ENCODE assay signal across 10 cellular contexts in genomic region chr9:37650299-37650872, GRCh38. TPM values are rescaled to one million over a fixed set of nuclear protein-coding genes. Genes with fewer than 3 reads are reported as not detected.
A peak's percentile ranks its signal among the peaks of the same experiment; 100 is the strongest.
DNase-seq lines count a peak whose midpoint lies in the region; ATAC-seq, FAIRE-seq and TF ChIP-seq lines count a peak whose summit lies in the region.
"Had no signal": no experiment of that assay in that cellular context is flagged by ENCODE, and none has a peak within 500 bp of the region (broad histone marks: within the 10 kb centered on the region; RNA-seq: fewer than 3 reads in every experiment).

No MANE protein-coding gene starts in this region.

- no peak overlapping the region for H4K91ac ChIP-seq in H1 (replicated peaks; ENCODE audit: insufficient read length, low read length)

- TF ChIP-seq RAD21 in H1 (IDR thresholded peaks at IDR 0.05 in 1 of 2, conservative IDR thresholded peaks at IDR 0.05 in 1 of 2; ENCODE audit: low read depth in 2 of 2, low read length in 2 of 2), result no peak

- no TSS peak for BruUV-seq in Calu3 (replicated peaks; lab: Mats Ljungman, UMichigan)

- H3K18ac ChIP-seq in H1 (ENCODE audit: extremely low read depth, low read length), result no peak overlapping the region; the same call in 1 of the 2 replicates

- H3K79me1 ChIP-seq in H1 (ENCODE audit: low read depth, low read length), result no peaks in the 10 kb centered on the region

- FAIRE-seq in H1 (lab: Jason Lieb, UNC), result no peak
- FAIRE-seq: G401.6, pancreas had no signal

- no peak overlapping the region for H2BK15ac ChIP-seq in H1 (ENCODE audit: low read length)

- no peak overlapping the region for H2BK120ac ChIP-seq in H1 (replicated peaks; ENCODE audit: low read depth, low read length)

- no peak overlapping the region for H3K23ac ChIP-seq in H1 (ENCODE audit: insufficient read length)

- no peaks in the 10 kb centered on the region for H3K9me3 Mint-ChIP-seq in Calu3 (ENCODE audit: low read depth, unreplicated experiment)

- H3K56ac ChIP-seq in H1 (replicated peaks; ENCODE audit: insufficient read length, low read depth, low read length), result no peak overlapping the region

- peak overlapping the region; percentile 92; the same call in 1 of the 2 replicates for H2AFZ ChIP-seq in H1 (ENCODE audit: low read length)

- H2AK5ac ChIP-seq in H1 (ENCODE audit: low read depth, low read length), result no peak overlapping the region

- no peak for TF ChIP-seq POLR2A in H1 (IDR thresholded peaks at IDR 0.05; ENCODE audit: control extremely low read depth in 1 of 2, low read depth in 2 of 2, low read length in 2 of 2)

- H4K8ac ChIP-seq in H1 (ENCODE audit: extremely low read depth, insufficient read depth, low read length), result no peak overlapping the region

- no peaks in the 10 kb centered on the region for H3K79me2 ChIP-seq in H1 (ENCODE audit: control insufficient read depth in 1 of 2, insufficient read depth in 2 of 2, low read length in 2 of 2)

- POLR2A ChIA-PET in H1 (lab: Charles Lee; ENCODE audit: partially characterized antibody), result interaction anchor here (0.9 to 1.4 kb wide), 2 partner anchors 15 to 61 kb away, joined by 3 to 4 read pairs; no protein-coding TSS in a partner anchor

- ATAC-seq in HG02852 (IDR thresholded peaks at IDR 0.05; ENCODE audit: unreplicated experiment), result no peak
- no peak for ATAC-seq in GM18907 (IDR thresholded peaks at IDR 0.05; ENCODE audit: unreplicated experiment)

- H3K36me3 ChIP-seq in NT2/D1 (ENCODE audit: insufficient read depth, insufficient read length, low read length) (no peaks in the 10 kb centered on the region), H1 (ENCODE audit: control insufficient read depth in 2 of 4, insufficient read depth in 4 of 4, low read length in 3 of 4) (no peaks in the 10 kb centered on the region)
- H3K36me3 ChIP-seq: pancreas had no signal

- H2BK12ac ChIP-seq in H1 (ENCODE audit: low read depth, low read length), result no peak overlapping the region

- H3K4ac ChIP-seq in H1 (replicated peaks; ENCODE audit: insufficient read length, low read depth, low read length), result no peak overlapping the region

- H3K4me3 Mint-ChIP-seq in Calu3 (ENCODE audit: low read depth, unreplicated experiment), result peak overlapping the region; percentile 60

- no peak overlapping the region for H3K27ac ChIP-seq in H1 (ENCODE audit: low read depth, low read length)
- H3K27ac ChIP-seq: pancreas had no signal

- H3K14ac ChIP-seq in H1 (ENCODE audit: insufficient read length), result no peak overlapping the region

- peaks cover 11% of the 10 kb centered on the region for H3K23me2 ChIP-seq in H1 (ENCODE audit: low read depth, low read length)

- no peak for TF ChIP-seq CTCF in Calu3 (IDR thresholded peaks at IDR 0.05; ENCODE audit: unreplicated experiment)
- no peak for TF ChIP-seq CTCF in H1 (IDR thresholded peaks at IDR 0.05; ENCODE audit: control extremely low read depth in 1 of 3, insufficient read depth in 1 of 3, low read depth in 1 of 3, low read length in 3 of 3)

- intact Hi-C loops in Calu3 (cut with micrococcal nuclease; ENCODE audit: unreplicated experiment), result no loop called here

- H3K4me1 Mint-ChIP-seq in Calu3 (ENCODE audit: low read depth, unreplicated experiment), result no peaks in the 10 kb centered on the region

- DNase-seq in Calu3 (no peak), NT2/D1 (ENCODE audit: low read depth, low spot score) (no peak), H1 (ENCODE audit: low read depth in 1 of 2, low spot score in 2 of 2) (no peak), retina (peak; percentile 49), NCI-H345 (lab: John Stamatoyannopoulos, UW) (no peak), AG08395 (ENCODE audit: low spot score) (no peak)

- no peak overlapping the region for H2BK20ac ChIP-seq in H1 (ENCODE audit: low read length)

- 33% methylated on average over 14 of the region's 45 CpGs; no CpG with 5 or more reads in 1 of the 2 experiments for WGBS in H1 (ENCODE audit: extremely low coverage in 1 of 2, insufficient coverage in 1 of 2, insufficient read length in 1 of 2, insufficient replicate concordance in 2 of 2, low coverage in 1 of 2, low lambda C conversion rate in 2 of 2, missing lambda C conversion rate in 1 of 2), 2 experiments

- H3K4me1 ChIP-seq in NT2/D1 (ENCODE audit: insufficient read depth, insufficient read length) (peaks cover 8% of the 10 kb centered on the region), H1 (replicated peaks in 1 of 4; ENCODE audit: control insufficient read depth in 3 of 4, insufficient read depth in 4 of 4, low read length in 3 of 4) (peaks cover 0 to 9% (median 4%) of the 10 kb centered on the region in 4 experiments; a peak in 5 of 7 replicates)

- no peak for TF ChIP-seq EP300 in H1 (IDR thresholded peaks at IDR 0.05; ENCODE audit: borderline replicate concordance in 1 of 2, low read depth in 2 of 2, low read length in 2 of 2)

- H3K9me3 ChIP-seq in NT2/D1 (ENCODE audit: insufficient read depth, low read length), result no peaks in the 10 kb centered on the region
- H3K9me3 ChIP-seq in H1 (ENCODE audit: insufficient read depth in 2 of 2, low read depth in 1 of 2, low read length in 1 of 2), result no peaks in the 10 kb centered on the region
- H3K9me3 ChIP-seq: pancreas had no signal

- peak overlapping the region; percentile 97 to 99 for H3K4me2 ChIP-seq in H1 (ENCODE audit: insufficient read depth in 1 of 2, low read depth in 2 of 2, low read length in 2 of 2)

- no peak overlapping the region for H4K5ac ChIP-seq in H1 (ENCODE audit: insufficient read length, low read depth, low read length)

- H3K4me3 ChIP-seq in NT2/D1 (ENCODE audit: insufficient read length, low read depth) (peak overlapping the region; percentile 69), H1 (ENCODE audit: extremely low read depth in 1 of 4, insufficient read depth in 2 of 4, low read depth in 3 of 4, low read length in 4 of 4) (peak overlapping the region; percentile 47 to 69 (median 60))

- no peak overlapping the region for H3K27ac Mint-ChIP-seq in Calu3 (ENCODE audit: unreplicated experiment)

- no peak overlapping the region for H2BK5ac ChIP-seq in H1 (ENCODE audit: low read depth, low read length)

- H3K36me3 Mint-ChIP-seq in Calu3 (ENCODE audit: insufficient read depth, unreplicated experiment), result no peaks in the 10 kb centered on the region

- H3K9ac ChIP-seq in NT2/D1 (ENCODE audit: insufficient read length, low read depth), result no peak overlapping the region
- no peak overlapping the region for H3K9ac ChIP-seq in H1 (replicated peaks in 1 of 4; ENCODE audit: extremely low read depth in 1 of 4, low read depth in 3 of 4, low read length in 3 of 4)

- peaks cover 0 to 4% of the 10 kb centered on the region in 2 experiments for H4K20me1 ChIP-seq in H1 (replicated peaks in 1 of 2; ENCODE audit: control insufficient read depth in 1 of 2, insufficient read depth in 2 of 2, low read length in 2 of 2)

- H3K27me3 ChIP-seq in NT2/D1 (ENCODE audit: insufficient read depth, insufficient read length) (peaks cover 83% of the 10 kb centered on the region), H1 (replicated peaks in 1 of 4; ENCODE audit: control insufficient read depth in 3 of 4, extremely low read depth in 1 of 4, insufficient read depth in 3 of 4, low read length in 3 of 4) (peaks cover 21 to 46% (median 42%) of the 10 kb centered on the region in 4 experiments)
- H3K27me3 ChIP-seq: pancreas had no signal

- H3K27me3 Mint-ChIP-seq in Calu3 (ENCODE audit: unreplicated experiment), result peaks cover 90% of the 10 kb centered on the region

- CTCF ChIA-PET in Calu3 (lab: Charles Lee), result no interaction called here
- CTCF ChIA-PET in H1 (lab: Charles Lee; ENCODE audit: partially characterized antibody), result interaction anchor here (1.1 to 1.7 kb wide), 4 partner anchors 18 to 73 kb away, joined by 3 to 4 read pairs (median 4); no protein-coding TSS in a partner anchor

TF ChIP-seq in H1, 55 proteins besides CTCF, POLR2A, EP300 and RAD21:
- TF ChIP-seq ZNF274 (IDR thresholded peaks at IDR 0.05; ENCODE audit: borderline replicate concordance, extremely low read depth, low read length), result no peak
- peak; percentile 10 for TF ChIP-seq KDM4A (IDR thresholded peaks at IDR 0.05; ENCODE audit: low read depth, low read length, severe bottlenecking)
- no peak for TF ChIP-seq MAFK (IDR thresholded peaks at IDR 0.05; ENCODE audit: low read depth, low read length)
- TF ChIP-seq PHF8 (conservative IDR thresholded peaks at IDR 0.05; ENCODE audit: low read depth, low read length), result 0 out of 2 replicates have a peak, but pooled peaks have one; percentile 5
- peak in 1 of 2 experiments; percentile 27; a peak in 1 of 4 replicates for TF ChIP-seq SIN3A (conservative IDR thresholded peaks at IDR 0.05 in 1 of 2, IDR thresholded peaks at IDR 0.05 in 1 of 2; ENCODE audit: low read depth in 1 of 2, low read length in 2 of 2)
- TF ChIP-seq BRCA1 (IDR thresholded peaks at IDR 0.05; ENCODE audit: low read depth, low read length), result no peak

RNA-seq across cellular contexts. Expression of gene FRMPD1, which starts 0.4 kb away (rescaled TPM):
- total RNA-seq in Calu3 (2022), result not detected in 2 replicates
- total RNA-seq in H1 (2021; fragmentation: NEBNext Ultra II Directional; extraction: Animal tissue kit (Norgen Biotek cat#: 25700)), result 0.32 and 0.52 TPM in 2 replicates
- polyA plus RNA-seq in H1 (2011; rRNA removed), result 0.25 and 0.27 TPM in 2 replicates
- 0.13 TPM for polyA plus RNA-seq in H1 (2011; cell fraction: cytosol; rRNA removed)
- polyA plus RNA-seq in H1 (2011; cell fraction: nucleus; rRNA removed), result 0.53 TPM
- polyA plus RNA-seq in H1 (2012, experiment 1 of 2), result 0.27 to 0.35 TPM (median 0.29 TPM) in 4 replicates
- polyA plus RNA-seq in H1 (2012, experiment 2 of 2), result 0.24 TPM
- polyA plus RNA-seq in H1 (2013, experiment 1 of 2), result 0.14 TPM
- 0.15 TPM for polyA plus RNA-seq in H1 (2013, experiment 2 of 2)
- polyA minus RNA-seq in H1 (2011; rRNA and poly(A)+ RNA removed), result 0.41 and 0.46 TPM in 2 replicates
- not detected for polyA minus RNA-seq in H1 (2011; cell fraction: cytosol; rRNA and poly(A)+ RNA removed)
- polyA minus RNA-seq in H1 (2011; cell fraction: nucleus; rRNA and poly(A)+ RNA removed), result 0.20 TPM

RNA-seq across cellular contexts. Expression of gene TOMM5, which starts 58.0 kb away (rescaled TPM):
- 49.3 and 55.8 TPM in 2 replicates for total RNA-seq in Calu3 (2022)
- total RNA-seq in H1 (2021; fragmentation: NEBNext Ultra II Directional; extraction: Animal tissue kit (Norgen Biotek cat#: 25700)), result 160 and 174 TPM in 2 replicates
- polyA plus RNA-seq in H1 (2011; rRNA removed), result 127 and 171 TPM in 2 replicates
- polyA plus RNA-seq in H1 (2011; cell fraction: cytosol; rRNA removed), result 187 TPM
- polyA plus RNA-seq in H1 (2011; cell fraction: nucleus; rRNA removed), result 99.7 TPM
- polyA plus RNA-seq in H1 (2012, experiment 1 of 2), result 159 to 278 TPM (median 194 TPM) in 4 replicates
- polyA plus RNA-seq in H1 (2012, experiment 2 of 2), result 329 TPM
- polyA plus RNA-seq in H1 (2013, experiment 1 of 2), result 219 TPM
- 242 TPM for polyA plus RNA-seq in H1 (2013, experiment 2 of 2)
- polyA minus RNA-seq in H1 (2011; rRNA and poly(A)+ RNA removed), result 59.7 and 60.3 TPM in 2 replicates
- 72.3 TPM for polyA minus RNA-seq in H1 (2011; cell fraction: cytosol; rRNA and poly(A)+ RNA removed)
- 56.6 TPM for polyA minus RNA-seq in H1 (2011; cell fraction: nucleus; rRNA and poly(A)+ RNA removed)
